In genomic region chr9:8652282-8652681, GRCh38 we compare ENCODE assay signal across 2 cellular contexts.
TF ChIP-seq lines count a peak whose summit lies in the region.

No MANE protein-coding gene starts in this region.

TF ChIP-seq in neural cell, 6 proteins besides CTCF, POLR2A, EP300 and RAD21:
- TF ChIP-seq REST (IDR thresholded peaks at IDR 0.05; ENCODE audit: borderline replicate concordance), result no peak
- peak; percentile 7 for TF ChIP-seq POLR2AphosphoS5 (IDR thresholded peaks at IDR 0.05)
TF ChIP-seq in neural cell: peak in this region for 1.

TF ChIP-seq in SK-N-SH treated with all-trans-retinoic acid at 6 μM for 48 hours, 23 proteins besides CTCF, POLR2A, EP300 and RAD21 (continued from another document):
- TF ChIP-seq PATZ1 (CRISPR knock-in tag; IDR thresholded peaks at IDR 0.05; ENCODE audit: borderline replicate concordance) (no peak), ZC3H10 (CRISPR knock-in tag; IDR thresholded peaks at IDR 0.05) (no peak), ZNF70 (CRISPR knock-in tag; IDR thresholded peaks at IDR 0.05) (no peak), ZFP30 (CRISPR knock-in tag; IDR thresholded peaks at IDR 0.05) (no peak), RARB (CRISPR knock-in tag; IDR thresholded peaks at IDR 0.05) (no peak), ARNTL (CRISPR knock-in tag; IDR thresholded peaks at IDR 0.05; ENCODE audit: borderline replicate concordance, low read depth) (no peak), ESRRG (CRISPR knock-in tag; IDR thresholded peaks at IDR 0.05) (no peak), ZFP3 (CRISPR knock-in tag; IDR thresholded peaks at IDR 0.05) (no peak), CSDC2 (CRISPR knock-in tag; IDR thresholded peaks at IDR 0.05) (no peak)
